20 cellular contexts compared by ENCODE assay signal in genomic region chr6:95856876-95857364, GRCh38.
DNase-seq lines count a peak whose midpoint lies in the region; ATAC-seq and TF ChIP-seq lines count a peak whose summit lies in the region.
"Had no signal": no experiment of that assay in that cellular context is flagged by ENCODE, and none has a peak within 500 bp of the region (broad histone marks: within the 10 kb centered on the region; RNA-seq: fewer than 3 reads in every experiment).

No MANE protein-coding gene starts in this region.

- no peaks in the 10 kb centered on the region for H3K27me3 Mint-ChIP-seq in activated B cell treated with CpG ODN at 0.5 μM for 24 hours
- H3K27me3 Mint-ChIP-seq in neural progenitor cell (ENCODE audit: insufficient read depth, low read depth) = no peaks in the 10 kb centered on the region
- H3K27me3 Mint-ChIP-seq: CD8-positive, alpha-beta memory T cell had no signal

- DNase-seq in HT1080 (ENCODE audit: low read depth) = peak; percentile 5
- DNase-seq in PC-9 = no peak
- DNase-seq in activated B cell treated with CpG ODN at 0.5 μM for 24 hours = no peak
- DNase-seq in neural progenitor cell (ENCODE audit: low spot score) = no peak
- no peak for DNase-seq in COLO668 (lab: John Stamatoyannopoulos, UW; ENCODE audit: unreplicated experiment)
- no peak for DNase-seq in NCI-H2107 (lab: John Stamatoyannopoulos, UW)
- DNase-seq: ACHN; BE2C; C1 segment of cervical spinal cord; Caco-2; CD4-positive, CD25-positive, alpha-beta regulatory T cell; CD8-positive, alpha-beta memory T cell; DMS153; DMS79; GDM1; GM23248; H7; HFFc6 had no signal

- H3K4me1 ChIP-seq in PC-9 (replicated peaks; ENCODE audit: insufficient read depth) = no peaks in the 10 kb centered on the region
- no peaks in the 10 kb centered on the region for H3K4me1 ChIP-seq in neural progenitor cell
- H3K4me1 ChIP-seq: BE2C, Caco-2 had no signal

- no peak overlapping the region for H3K4me2 ChIP-seq in PC-9
- no peak overlapping the region for H3K4me2 ChIP-seq in neural progenitor cell

- H3K79me2 ChIP-seq in PC-9 (ENCODE audit: low read depth) (no peaks in the 10 kb centered on the region), neural progenitor cell (ENCODE audit: low read depth) (no peaks in the 10 kb centered on the region)

- no peak overlapping the region for H3K4me3 Mint-ChIP-seq in activated B cell treated with CpG ODN at 0.5 μM for 24 hours
- H3K4me3 Mint-ChIP-seq in neural progenitor cell = no peak overlapping the region
- H3K4me3 Mint-ChIP-seq: CD4-positive, CD25-positive, alpha-beta regulatory T cell; CD8-positive, alpha-beta memory T cell; HFFc6 had no signal

- H3K4me3 ChIP-seq in PC-9 (no peak overlapping the region), neural progenitor cell (no peak overlapping the region)
- H3K4me3 ChIP-seq: GM23248 had no signal

- H2AFZ ChIP-seq in PC-9 = peak overlapping the region; percentile 41; the same call in 1 of the 2 replicates
- peak overlapping the region; percentile 46 for H2AFZ ChIP-seq in neural progenitor cell (replicated peaks)
- H2AFZ ChIP-seq: GM23248 had no signal

- BruUV-seq in PC-9 (replicated peaks; lab: Mats Ljungman, UMichigan) = no TSS peak

- intact Hi-C loops in PC-9 (cut with micrococcal nuclease; ENCODE audit: unreplicated experiment) (no loop called here), activated B cell treated with CpG ODN at 0.5 μM for 24 hours (cut with micrococcal nuclease) (no loop called here)

- CTCF ChIA-PET in PC-9 (lab: Charles Lee) (no interaction called here), activated B cell treated with CpG ODN at 0.5 μM for 24 hours (lab: Charles Lee) (no interaction called here)

- H3K36me3 ChIP-seq in PC-9 (ENCODE audit: low read depth) = no peaks in the 10 kb centered on the region
- no peaks in the 10 kb centered on the region for H3K36me3 ChIP-seq in neural progenitor cell
- H3K36me3 ChIP-seq: BE2C had no signal

- H3K36me3 Mint-ChIP-seq in activated B cell treated with CpG ODN at 0.5 μM for 24 hours (ENCODE audit: low read depth) (no peaks in the 10 kb centered on the region), neural progenitor cell (no peaks in the 10 kb centered on the region)
- H3K36me3 Mint-ChIP-seq: CD4-positive, CD25-positive, alpha-beta regulatory T cell; CD8-positive, alpha-beta memory T cell had no signal

- no peak for ATAC-seq in activated B cell treated with CpG ODN at 0.5 μM for 24 hours (ENCODE audit: low read depth)
- no peak for ATAC-seq in HG02642 (IDR thresholded peaks at IDR 0.05; ENCODE audit: poor library complexity, unreplicated experiment)
- ATAC-seq: HCT116 had no signal

- H3K9me3 ChIP-seq in PC-9 (ENCODE audit: insufficient read depth, low read depth) (peaks cover 8% of the 10 kb centered on the region; the same call in 1 of the 2 replicates), neural progenitor cell (ENCODE audit: low read depth) (no peaks in the 10 kb centered on the region)
- H3K9me3 ChIP-seq: BE2C had no signal

- no peak overlapping the region for H3K9ac ChIP-seq in neural progenitor cell
- H3K9ac ChIP-seq: GM23248 had no signal

- H3F3A ChIP-seq in PC-9 (ENCODE audit: insufficient read depth, low read depth) (no peaks in the 10 kb centered on the region; the same call in 1 of the 2 replicates), neural progenitor cell (ENCODE audit: low read depth) (no peaks in the 10 kb centered on the region)

- H4K20me1 ChIP-seq in PC-9 (ENCODE audit: insufficient read depth) (no peaks in the 10 kb centered on the region), neural progenitor cell (ENCODE audit: low read depth) (no peaks in the 10 kb centered on the region)

- H3K27me3 ChIP-seq in PC-9 (ENCODE audit: insufficient read depth, low read depth) = no peaks in the 10 kb centered on the region
- no peaks in the 10 kb centered on the region for H3K27me3 ChIP-seq in neural progenitor cell
- H3K27me3 ChIP-seq: BE2C had no signal

- peak overlapping the region; percentile 13 for H3K27ac Mint-ChIP-seq in activated B cell treated with CpG ODN at 0.5 μM for 24 hours
- H3K27ac Mint-ChIP-seq in neural progenitor cell = no peak overlapping the region
- H3K27ac Mint-ChIP-seq: CD4-positive, CD25-positive, alpha-beta regulatory T cell; CD8-positive, alpha-beta memory T cell; HFFc6 had no signal

- no peak for TF ChIP-seq CTCF in PC-9 (conservative IDR thresholded peaks at IDR 0.05)
- no peak for TF ChIP-seq CTCF in activated B cell treated with CpG ODN at 0.5 μM for 24 hours (IDR thresholded peaks at IDR 0.05)
- TF ChIP-seq CTCF in neural progenitor cell (IDR thresholded peaks at IDR 0.05) = no peak

- H3K9me2 ChIP-seq in PC-9 (ENCODE audit: insufficient read depth) = no peaks in the 10 kb centered on the region

- H3K9me3 Mint-ChIP-seq in activated B cell treated with CpG ODN at 0.5 μM for 24 hours (peaks cover 3% of the 10 kb centered on the region), neural progenitor cell (peaks cover 14% of the 10 kb centered on the region)

- H3K4me1 Mint-ChIP-seq in activated B cell treated with CpG ODN at 0.5 μM for 24 hours (no peaks in the 10 kb centered on the region), neural progenitor cell (no peaks in the 10 kb centered on the region)
- H3K4me1 Mint-ChIP-seq: CD4-positive, CD25-positive, alpha-beta regulatory T cell; CD8-positive, alpha-beta memory T cell had no signal

- POLR2A ChIA-PET in PC-9 (lab: Charles Lee; ENCODE audit: unreplicated experiment) = no interaction called here
- POLR2A ChIA-PET in activated B cell treated with CpG ODN at 0.5 μM for 24 hours (lab: Charles Lee) = no interaction called here

- H3K27ac ChIP-seq in PC-9 (no peak overlapping the region), neural progenitor cell (peak overlapping the region; percentile 30)
- H3K27ac ChIP-seq: GM23248 had no signal
